26 cellular contexts compared by ENCODE assay signal in the genomic region with DNA sequence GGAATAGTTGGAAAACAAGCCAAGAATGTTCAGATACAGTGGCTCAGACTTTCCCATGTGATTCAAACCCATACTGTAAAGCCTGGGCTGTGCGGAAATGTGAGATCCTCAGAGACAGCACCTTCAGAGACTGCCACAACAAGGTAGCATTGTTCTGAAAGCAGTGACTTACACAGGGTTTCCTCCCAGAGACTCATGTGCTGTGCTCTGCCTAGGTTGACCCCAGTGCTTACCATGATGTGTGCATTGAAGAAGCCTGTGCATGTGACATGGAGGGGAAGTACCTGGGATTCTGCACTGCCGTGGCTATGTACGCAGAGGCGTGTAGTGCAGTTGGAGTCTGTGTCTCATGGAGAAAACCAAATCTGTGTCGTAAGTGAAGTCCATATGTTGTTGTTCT.
"Had no signal": no experiment of that assay in that cellular context is flagged by ENCODE, and none has a peak within 500 bp of the region (broad histone marks: within the 10 kb centered on the region; RNA-seq: fewer than 3 reads in every experiment).

No MANE protein-coding gene starts in this region.

- H3K4me3 ChIP-seq: ascending aorta, cardiac muscle cell, colonic mucosa, gastrocnemius medialis, hepatocyte, pancreas, psoas muscle, sigmoid colon, thoracic aorta, uterus had no signal

- DNase-seq: activated CD4-positive, alpha-beta T cell treated with anti-CD3 and anti-CD28 coated beads, Interleukin-2, amount 10 ng/mL, durations not matched to agents 24 days and 14 days; activated CD4-positive, CD25-positive, alpha-beta regulatory T cell treated with anti-CD3 and anti-CD28 coated beads, Interleukin-2, amount 50 U/mL, for 72 hours; activated CD8-positive, alpha-beta T cell treated with anti-CD3 and anti-CD28 coated beads for 36 hours; activated naive CD4-positive, alpha-beta T cell; activated T-cell treated with anti-CD3 and anti-CD28 coated beads, Interleukin-2, amount 50 U/mL, for 72 hours; cerebellar nuclear complex; colonic mucosa; effector memory CD4-positive, alpha-beta T cell; erythroblast; gastrocnemius medialis; left cardiac atrium; left ventricle myocardium superior; pancreas; psoas muscle; sigmoid colon; small intestine; stimulated activated CD4-positive, alpha-beta T cell treated with anti-CD3 and anti-CD28 coated beads, Interleukin-4, amount 100 ng/mL, for 24 hours; T-helper 9 cell; trophoblast cell; uterus; WERI-Rb-1 had no signal

- H3K9me3 ChIP-seq: ascending aorta, colonic mucosa, gastrocnemius medialis, pancreas, psoas muscle, sigmoid colon, thoracic aorta, uterus had no signal

- H2AFZ ChIP-seq: hepatocyte had no signal

- H3K4me1 ChIP-seq: ascending aorta, colonic mucosa, gastrocnemius medialis, psoas muscle, sigmoid colon, uterus had no signal

- H3K27ac ChIP-seq: ascending aorta, cardiac muscle cell, colonic mucosa, gastrocnemius medialis, hepatocyte, pancreas, psoas muscle, sigmoid colon, thoracic aorta, uterus, WERI-Rb-1 had no signal

- H3K4me2 ChIP-seq: hepatocyte had no signal

- H3K36me3 ChIP-seq: ascending aorta, cardiac muscle cell, colonic mucosa, gastrocnemius medialis, pancreas, sigmoid colon, thoracic aorta, uterus, WERI-Rb-1 had no signal

- FAIRE-seq: keratinocyte, small intestine had no signal

- H3K79me2 ChIP-seq: hepatocyte had no signal

- H3K27me3 ChIP-seq: ascending aorta, cardiac muscle cell, colonic mucosa, gastrocnemius medialis, hepatocyte, pancreas, sigmoid colon, uterus had no signal
